ENCODE assay signal across 8 cellular contexts in the genomic region with DNA sequence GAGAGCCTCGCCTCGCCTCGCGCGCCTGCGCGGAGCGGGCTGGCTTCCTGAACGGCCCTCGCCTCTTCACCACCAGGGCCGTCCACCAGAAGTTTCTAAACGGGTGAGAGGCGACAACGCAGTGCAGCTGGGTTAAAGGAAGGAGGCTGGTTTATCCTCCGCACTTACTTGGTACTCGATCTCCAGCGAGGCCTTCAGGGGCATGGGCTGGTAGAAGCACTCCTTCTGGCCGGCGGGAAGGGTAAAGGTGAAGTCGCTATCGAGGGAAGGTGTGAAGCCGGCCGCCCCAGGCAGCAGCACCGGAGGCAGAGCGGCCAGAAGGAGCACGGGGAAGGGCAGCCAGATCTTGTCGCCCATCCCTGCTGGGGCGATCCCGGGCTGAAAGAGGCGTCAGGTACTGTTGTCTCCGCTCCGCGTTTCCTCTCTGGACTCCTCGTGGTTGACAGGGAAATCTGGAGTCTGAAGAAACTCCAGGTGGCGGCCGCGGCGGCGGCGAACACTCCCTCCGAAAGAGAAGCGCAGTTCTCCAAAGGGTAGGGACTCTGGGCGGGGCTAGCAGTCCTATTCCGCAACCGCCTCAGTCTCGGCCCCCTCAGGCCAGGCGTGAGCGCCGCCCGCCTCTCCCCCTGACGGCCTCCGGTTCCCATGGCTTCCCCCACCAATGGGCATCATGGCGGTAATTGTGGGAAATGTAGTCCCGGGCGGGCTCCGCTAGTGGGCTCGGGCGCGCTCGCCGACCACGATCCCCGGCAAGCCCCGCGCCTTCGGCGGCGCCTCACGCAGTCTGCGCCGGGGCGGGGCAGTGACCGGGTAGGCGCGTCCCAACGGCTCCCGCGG. TPM values are rescaled to one million over a fixed set of nuclear protein-coding genes. Genes with fewer than 3 reads are reported as not detected.
DNase-seq lines count a peak whose midpoint lies in the region; ATAC-seq and TF ChIP-seq lines count a peak whose summit lies in the region.

TMED5 (minus strand) TSS at position 528 of the 837 bp plus-strand sequence; CDS start at position 357, 171 bp downstream.

- peak; percentile 95 for TF ChIP-seq POLR2A in erythroblast (IDR thresholded peaks at IDR 0.05; ENCODE audit: low read length)

- H3K27me3 ChIP-seq in mucosa of rectum (ENCODE audit: control insufficient read depth in 2 of 2, insufficient read depth in 2 of 2, low read length in 2 of 2), result no peaks in the 10 kb centered on the region

- peak within 1 kb of the TSS; percentile 99 to 100 for H3K27ac ChIP-seq in mucosa of rectum (ENCODE audit: low read depth in 2 of 2, low read length in 2 of 2)

- peaks cover 58% of the 10 kb centered on the region for H3K4me1 Mint-ChIP-seq in activated T-cell treated with anti-CD3 and anti-CD28 coated beads, Interleukin-2, amount 50 U/mL, for 24 hours (ENCODE audit: low read depth)

- H3K36me3 ChIP-seq in mucosa of rectum (ENCODE audit: control insufficient read depth in 2 of 2, insufficient read depth in 2 of 2, low read length in 2 of 2), result no peaks in the 10 kb centered on the region

- H3K9ac ChIP-seq in mucosa of rectum (ENCODE audit: low read depth in 1 of 2, low read length in 2 of 2), result peak within 1 kb of the TSS; percentile 98 to 100

- H3K27ac Mint-ChIP-seq in activated T-cell treated with anti-CD3 and anti-CD28 coated beads, Interleukin-2, amount 50 U/mL, for 24 hours, result peak within 1 kb of the TSS; percentile 100

- peaks cover 60% of the 10 kb centered on the region for H3K36me3 Mint-ChIP-seq in activated T-cell treated with anti-CD3 and anti-CD28 coated beads, Interleukin-2, amount 50 U/mL, for 24 hours (ENCODE audit: low read depth)

- peaks cover 8 to 13% of the 10 kb centered on the region in 2 donors for H3K4me1 ChIP-seq in mucosa of rectum (ENCODE audit: control insufficient read depth in 2 of 2, insufficient read depth in 2 of 2, low read length in 2 of 2)

- H3K27me3 Mint-ChIP-seq in activated T-cell treated with anti-CD3 and anti-CD28 coated beads, Interleukin-2, amount 50 U/mL, for 24 hours, result no peaks in the 10 kb centered on the region

- H3K9me3 ChIP-seq in mucosa of rectum (ENCODE audit: control insufficient read depth in 2 of 2, low read length in 2 of 2), result no peaks in the 10 kb centered on the region

- peak; percentile 94 for DNase-seq in DMS79 treated with DMSO at 0.1 percent for 48 hours (lab: John Stamatoyannopoulos, UW)
- DNase-seq in KG1 (lab: John Stamatoyannopoulos, UW), result peak; percentile 93
- DNase-seq in activated T-cell treated with anti-CD3 and anti-CD28 coated beads, Interleukin-2, amount 50 U/mL, for 24 hours, result peak; percentile 95
- peak; percentile 97 to 99 for DNase-seq in erythroblast (lab: John Stamatoyannopoulos, UW)
- peak; percentile 95 for DNase-seq in stimulated activated CD8-positive, alpha-beta memory T cell treated with anti-CD3 and anti-CD28 coated beads, Interleukin-4, amount 100 ng/mL, for 48 hours

- H3K4me3 Mint-ChIP-seq in activated T-cell treated with anti-CD3 and anti-CD28 coated beads, Interleukin-2, amount 50 U/mL, for 24 hours, result peak within 1 kb of the TSS; percentile 99

- H3K9me3 Mint-ChIP-seq in activated T-cell treated with anti-CD3 and anti-CD28 coated beads, Interleukin-2, amount 50 U/mL, for 24 hours, result no peaks in the 10 kb centered on the region

- peak within 1 kb of the TSS; percentile 87 to 98 for H3K4me3 ChIP-seq in mucosa of rectum (ENCODE audit: low read length in 2 of 2)

- peak; percentile 87 for ATAC-seq in GM21723 (IDR thresholded peaks at IDR 0.05; ENCODE audit: unreplicated experiment)

TF ChIP-seq in PFSK-1, 5 proteins besides CTCF, POLR2A, EP300 and RAD21:
- TF ChIP-seq TAF1 (IDR thresholded peaks at IDR 0.05; ENCODE audit: borderline replicate concordance, insufficient read depth, low read length) (peak; percentile 10; the same call in 1 of the 2 replicates), POLR2AphosphoS5 (IDR thresholded peaks at IDR 0.05; ENCODE audit: low read depth, low read length) (peak; percentile 91), FOXP2 (optimal IDR thresholded peaks at IDR 0.05; ENCODE audit: borderline replicate concordance, extremely low read depth, extremely low read length, insufficient read depth) (peak; percentile 33), SIN3A (IDR thresholded peaks at IDR 0.05; ENCODE audit: borderline replicate concordance, insufficient read depth, low read length) (no peak; the same call in 1 of the 2 replicates), REST (IDR thresholded peaks at IDR 0.05; ENCODE audit: insufficient read depth in 1 of 2, low read depth in 2 of 2, low read length in 2 of 2) (peak in 1 of 2 experiments; percentile 22; a peak in 1 of 4 replicates)

RNA-seq across cellular contexts. Expression of gene TMED5, which starts in this region (rescaled TPM):
- 42.7 TPM for polyA plus RNA-seq in PFSK-1 (2012; ENCODE audit: insufficient read length, low read depth)

Comparison
In these comparisons a context has a peak if more than half of its experiments do, and no peak if none do; other contexts are left out.
1. Peak in every context shown above with its lines: DNase-seq, ATAC-seq, H3K4me3 ChIP-seq and H3K27ac ChIP-seq.